ENCODE assay signal across 17 cellular contexts in the genomic region with DNA sequence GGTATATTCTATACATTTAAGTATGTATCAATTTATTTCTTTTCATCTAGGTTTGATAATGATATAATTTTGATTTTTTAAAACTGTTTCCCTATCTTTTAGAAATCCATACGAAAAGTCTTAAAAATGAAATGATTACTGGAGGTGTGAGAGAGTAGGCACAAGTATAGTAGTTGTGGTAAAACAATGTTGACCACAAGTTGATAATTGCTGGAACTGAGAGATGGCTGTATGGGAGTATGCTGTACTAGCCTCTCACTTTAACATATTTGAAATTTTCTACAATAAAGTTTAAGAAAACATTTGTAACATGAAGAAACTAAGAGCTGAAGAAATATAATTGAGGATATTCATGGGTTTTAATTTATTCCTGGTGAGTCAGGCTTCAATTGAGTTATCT.
DNase-seq lines count a peak whose midpoint lies in the region; ATAC-seq lines count a peak whose summit lies in the region.
"Had no signal": no experiment of that assay in that cellular context is flagged by ENCODE, and none has a peak within 500 bp of the region (broad histone marks: within the 10 kb centered on the region; RNA-seq: fewer than 3 reads in every experiment).

No MANE protein-coding gene starts in this region.

- ATAC-seq in GM19372 (IDR thresholded peaks at IDR 0.05; ENCODE audit: low read depth, unreplicated experiment): peak; percentile 76
- ATAC-seq in HG02588 (IDR thresholded peaks at IDR 0.05; ENCODE audit: unreplicated experiment): peak; percentile 82
- peak; percentile 97 for ATAC-seq in HG03139 (IDR thresholded peaks at IDR 0.05; ENCODE audit: unreplicated experiment)
- ATAC-seq: HCT116, left lobe of liver had no signal

- no peak for DNase-seq in UCSD-AML1 (lab: John Stamatoyannopoulos, UW; ENCODE audit: unreplicated experiment)
- no peak for DNase-seq in NCI-H524 (lab: John Stamatoyannopoulos, UW)
- DNase-seq in stimulated activated CD4-positive, alpha-beta T cell treated with anti-CD3 and anti-CD28 coated beads, Interleukin-2, amount 100 ng/mL, for 24 hours: no peak
- no peak for DNase-seq in pons (ENCODE audit: low spot score)
- DNase-seq: activated CD4-positive, alpha-beta T cell treated with anti-CD3 and anti-CD28 coated beads for 48 hours; activated naive CD4-positive, alpha-beta T cell treated with Interleukin-2 at 50 U/mL for 16 hours; Calu3; foreskin fibroblast; NCI-H187 treated with DMSO at 0.1 percent for 48 hours; NK-92 treated with Interleukin-12 subunit alpha and Interleukin-12 subunit beta, amount 100 ng/mL, for 24 hours; stimulated activated naive CD4-positive, alpha-beta T cell treated with Interleukin-2 at 50 U/mL for 16 hours; trophoblast cell had no signal
